ENCODE assay signal across 6 cellular contexts in the genomic region with DNA sequence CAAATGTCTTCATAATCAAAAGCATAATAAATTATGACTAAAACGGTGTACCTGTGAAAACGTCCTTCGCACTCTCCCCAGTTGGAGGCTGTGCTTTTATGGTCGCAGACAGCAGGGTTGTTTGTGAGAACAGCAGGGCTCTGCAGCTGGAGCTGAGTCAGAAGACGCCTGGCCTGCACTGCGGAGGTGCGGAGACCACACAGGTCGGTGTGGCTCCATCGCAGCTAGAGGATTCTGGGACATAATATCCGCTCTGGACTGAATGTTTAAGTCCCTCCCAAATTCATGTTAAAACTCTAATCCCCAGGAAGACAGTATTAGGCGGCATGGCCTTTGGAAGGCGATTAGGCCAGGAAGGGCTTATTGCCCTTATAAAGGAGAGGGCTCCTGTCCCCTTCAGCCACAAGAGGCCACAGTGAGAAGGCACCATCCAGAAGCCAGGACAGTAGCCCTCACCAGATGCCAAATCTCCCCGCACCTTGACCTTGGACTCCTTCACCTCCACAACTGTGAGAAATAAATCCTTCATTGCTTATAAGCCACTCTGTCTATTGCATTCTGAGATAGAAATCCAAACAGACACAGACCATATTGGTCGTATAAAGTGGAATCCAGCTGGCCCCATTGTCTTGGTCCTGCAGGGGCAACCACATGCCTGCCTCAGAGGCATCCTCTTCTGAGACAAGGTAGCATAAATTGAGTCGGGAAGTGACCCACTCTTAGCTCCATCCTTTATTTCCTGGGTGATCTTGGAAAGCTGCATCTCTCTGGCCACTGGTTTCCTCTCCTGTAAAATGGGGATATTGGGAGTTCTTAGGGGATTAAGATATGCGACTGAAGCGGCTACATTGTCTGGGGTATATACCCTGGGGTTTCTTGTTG.
DNase-seq lines count a peak whose midpoint lies in the region; ATAC-seq and TF ChIP-seq lines count a peak whose summit lies in the region.
"Not testable (repeated sequence)": the region's sequence is repeated elsewhere in the genome, so short reads cannot be mapped to it uniquely, and the experiment has no call there.

No MANE protein-coding gene starts in this region.

- not testable (repeated sequence) for H3K27ac ChIP-seq in esophagus muscularis mucosa (replicated peaks in 1 of 4)

- not testable (repeated sequence) for H3K27ac Mint-ChIP-seq in osteocyte (ENCODE audit: unreplicated experiment); stimulated activated memory B cell treated with anti-CD40 and anti-IgM and Interleukin-4, amounts not matched to agents 10 μg/mL and 1 μg/mL and 100 μg/mL, for 72 hours

- peak; percentile 56 for DNase-seq in Daoy (ENCODE audit: low read depth)
- peak; percentile 74 for DNase-seq in NCI-H82 (lab: John Stamatoyannopoulos, UW)
- peak; percentile 92 for DNase-seq in esophagus muscularis mucosa (ENCODE audit: extremely low spot score)
- DNase-seq in cardiac septum (ENCODE audit: low spot score): peak; percentile 75
- peak; percentile 83 for DNase-seq in osteocyte (ENCODE audit: extremely low spot score, unreplicated experiment)

- TF ChIP-seq POLR2A in esophagus muscularis mucosa (IDR thresholded peaks at IDR 0.05; ENCODE audit: low read depth): not testable (repeated sequence)

- intact Hi-C loops in esophagus muscularis mucosa (cut with DNase I); cardiac septum (cut with DNase I): not testable (repeated sequence)

- H3K9me3 ChIP-seq in esophagus muscularis mucosa: peaks cover 0 to 35% (median 7%) of the 10 kb centered on the region in 4 donors

- H3K9me3 Mint-ChIP-seq in osteocyte (ENCODE audit: unreplicated experiment): peaks cover 28% of the 10 kb centered on the region
- peaks cover 11% of the 10 kb centered on the region for H3K9me3 Mint-ChIP-seq in stimulated activated memory B cell treated with anti-CD40 and anti-IgM and Interleukin-4, amounts not matched to agents 10 μg/mL and 1 μg/mL and 100 μg/mL, for 72 hours

- not testable (repeated sequence) for H3K4me1 Mint-ChIP-seq in osteocyte (ENCODE audit: unreplicated experiment); stimulated activated memory B cell treated with anti-CD40 and anti-IgM and Interleukin-4, amounts not matched to agents 10 μg/mL and 1 μg/mL and 100 μg/mL, for 72 hours

- not testable (repeated sequence) for H3K4me1 ChIP-seq in esophagus muscularis mucosa

- H3K4me3 Mint-ChIP-seq in osteocyte (ENCODE audit: unreplicated experiment); stimulated activated memory B cell treated with anti-CD40 and anti-IgM and Interleukin-4, amounts not matched to agents 10 μg/mL and 1 μg/mL and 100 μg/mL, for 72 hours: not testable (repeated sequence)

- WGBS in esophagus muscularis mucosa: 60% methylated on average over 17 of the region's 17 CpGs

- peak; percentile 2 for ATAC-seq in stimulated activated memory B cell treated with anti-CD40 and anti-IgM and Interleukin-4, amounts not matched to agents 10 μg/mL and 1 μg/mL and 100 μg/mL, for 72 hours

- H3K36me3 Mint-ChIP-seq in osteocyte (ENCODE audit: unreplicated experiment); stimulated activated memory B cell treated with anti-CD40 and anti-IgM and Interleukin-4, amounts not matched to agents 10 μg/mL and 1 μg/mL and 100 μg/mL, for 72 hours: not testable (repeated sequence)

- TF ChIP-seq EP300 in esophagus muscularis mucosa (IDR thresholded peaks at IDR 0.05): not testable (repeated sequence)

- not testable (repeated sequence) for TF ChIP-seq CTCF in esophagus muscularis mucosa (IDR thresholded peaks at IDR 0.05); osteocyte (IDR thresholded peaks at IDR 0.05)

- peaks cover 0 to 59% (median 0%) of the 10 kb centered on the region in 4 donors for H3K27me3 ChIP-seq in esophagus muscularis mucosa

- not testable (repeated sequence) for H3K4me3 ChIP-seq in esophagus muscularis mucosa

- not testable (repeated sequence) for H3K27me3 Mint-ChIP-seq in osteocyte (ENCODE audit: unreplicated experiment); stimulated activated memory B cell treated with anti-CD40 and anti-IgM and Interleukin-4, amounts not matched to agents 10 μg/mL and 1 μg/mL and 100 μg/mL, for 72 hours

- not testable (repeated sequence) for H3K36me3 ChIP-seq in esophagus muscularis mucosa
